In genomic region chr18:713135-713490, GRCh38 we compare ENCODE assay signal across 9 cellular contexts. TPM values are rescaled to one million over a fixed set of nuclear protein-coding genes. Genes with fewer than 3 reads are reported as not detected.
DNase-seq lines count a peak whose midpoint lies in the region; ATAC-seq, FAIRE-seq and TF ChIP-seq lines count a peak whose summit lies in the region.
"Had no signal": no experiment of that assay in that cellular context is flagged by ENCODE, and none has a peak within 500 bp of the region (broad histone marks: within the 10 kb centered on the region; RNA-seq: fewer than 3 reads in every experiment).

No MANE protein-coding gene starts in this region.

- H2AFZ ChIP-seq in keratinocyte (ENCODE audit: control insufficient read depth, low read length) = peak overlapping the region; percentile 89

- intact Hi-C loops in activated CD4-positive, alpha-beta T cell treated with anti-CD3 and anti-CD28 coated beads, Interleukin-2, amount 10 ng/mL, durations not matched to agents 24 days and 14 days (cut with micrococcal nuclease) = loop anchor here (5.0 kb wide), 1 partner anchor 91 kb away; no protein-coding TSS in a partner anchor
- intact Hi-C loops in ascending aorta (cut with DNase I) = loop anchor here (2.0 to 5.0 kb wide), 4 partner anchors 100 to 1944 kb away; partner anchors contain the start of genes SMCHD1, THOC1, USP14 and YES1

- FAIRE-seq in keratinocyte (lab: Jason Lieb, UNC) = no peak
- FAIRE-seq: A204.1 had no signal

- H3K9me3 ChIP-seq in ascending aorta (no peaks in the 10 kb centered on the region), keratinocyte (ENCODE audit: control insufficient read depth, low read depth, low read length) (no peaks in the 10 kb centered on the region), BE2C (no peaks in the 10 kb centered on the region)

- no peaks in the 10 kb centered on the region for H3K27me3 Mint-ChIP-seq in activated CD4-positive, alpha-beta T cell treated with anti-CD3 and anti-CD28 coated beads, Interleukin-2, amount 10 ng/mL, durations not matched to agents 24 days and 14 days
- no peaks in the 10 kb centered on the region for H3K27me3 Mint-ChIP-seq in stimulated activated naive CD8-positive, alpha-beta T cell treated with anti-CD3 and anti-CD28 coated beads, Interleukin-15, amount 100 ng/mL, for 72 hours

- DNase-seq in activated CD4-positive, alpha-beta T cell treated with anti-CD3 and anti-CD28 coated beads, Interleukin-2, amount 10 ng/mL, durations not matched to agents 24 days and 14 days = no peak
- DNase-seq in activated CD4-positive, alpha-beta T cell treated with anti-CD3 and anti-CD28 coated beads, Interleukin-2, amount 50 U/mL, for 4 hours = no peak
- DNase-seq in ascending aorta (ENCODE audit: low spot score in 2 of 2) (no peak), keratinocyte (ENCODE audit: low read depth, low spot score) (no peak), BE2C (no peak), cortex of kidney (lab: John Stamatoyannopoulos, UW) (no peak), NCI-H187 treated with DMSO at 0.1 percent for 48 hours (lab: John Stamatoyannopoulos, UW) (no peak)
- DNase-seq in stimulated activated naive CD8-positive, alpha-beta T cell treated with anti-CD3 and anti-CD28 coated beads, Interleukin-15, amount 100 ng/mL, for 72 hours = no peak

- H3K36me3 Mint-ChIP-seq in activated CD4-positive, alpha-beta T cell treated with anti-CD3 and anti-CD28 coated beads, Interleukin-2, amount 10 ng/mL, durations not matched to agents 24 days and 14 days (ENCODE audit: low read depth) = peaks cover 17% of the 10 kb centered on the region

- peak overlapping the region; percentile 83 for H3K4me2 ChIP-seq in keratinocyte (ENCODE audit: control insufficient read depth, extremely low read depth, insufficient read depth, low read depth, low read length)

- peak overlapping the region; percentile 73 for H3K4me3 Mint-ChIP-seq in activated CD4-positive, alpha-beta T cell treated with anti-CD3 and anti-CD28 coated beads, Interleukin-2, amount 10 ng/mL, durations not matched to agents 24 days and 14 days
- peak overlapping the region; percentile 61 to 62 for H3K4me3 Mint-ChIP-seq in stimulated activated naive CD8-positive, alpha-beta T cell treated with anti-CD3 and anti-CD28 coated beads, Interleukin-15, amount 100 ng/mL, for 72 hours

- H3K9me1 ChIP-seq in keratinocyte (ENCODE audit: control insufficient read depth, extremely low read depth, insufficient read depth, low read length) = no peaks in the 10 kb centered on the region

- no peaks in the 10 kb centered on the region for H3K36me3 ChIP-seq in ascending aorta
- peaks cover 3 to 9% of the 10 kb centered on the region in 2 experiments for H3K36me3 ChIP-seq in keratinocyte (ENCODE audit: control insufficient read depth in 2 of 2, extremely low read depth in 1 of 2, insufficient read depth in 2 of 2, low read length in 2 of 2)
- H3K36me3 ChIP-seq in BE2C = no peaks in the 10 kb centered on the region

- H3K9ac ChIP-seq in keratinocyte (ENCODE audit: control insufficient read depth, extremely low read depth, insufficient read depth, low read length) = peak overlapping the region; percentile 73

- peaks cover 29% of the 10 kb centered on the region for H3K4me1 Mint-ChIP-seq in activated CD4-positive, alpha-beta T cell treated with anti-CD3 and anti-CD28 coated beads, Interleukin-2, amount 10 ng/mL, durations not matched to agents 24 days and 14 days
- peaks cover 70% of the 10 kb centered on the region for H3K4me1 Mint-ChIP-seq in stimulated activated naive CD8-positive, alpha-beta T cell treated with anti-CD3 and anti-CD28 coated beads, Interleukin-15, amount 100 ng/mL, for 72 hours

- H3K27ac Mint-ChIP-seq in activated CD4-positive, alpha-beta T cell treated with anti-CD3 and anti-CD28 coated beads, Interleukin-2, amount 10 ng/mL, durations not matched to agents 24 days and 14 days = no peak overlapping the region
- H3K27ac Mint-ChIP-seq in stimulated activated naive CD8-positive, alpha-beta T cell treated with anti-CD3 and anti-CD28 coated beads, Interleukin-15, amount 100 ng/mL, for 72 hours = peak overlapping the region in 1 of 2 donors; percentile 78

- dilution Hi-C loops in keratinocyte (cut with MboI; ENCODE audit: extremely low pct_ligation_motif_present, low sequenced_read_pairs) = no loop called here

- H3K27me3 ChIP-seq in ascending aorta (no peaks in the 10 kb centered on the region), keratinocyte (ENCODE audit: control insufficient read depth, extremely low read depth, insufficient read depth, low read length) (no peaks in the 10 kb centered on the region), BE2C (no peaks in the 10 kb centered on the region)

- TF ChIP-seq CTCF in ascending aorta (IDR thresholded peaks at IDR 0.05) (no peak), keratinocyte (optimal IDR thresholded peaks at IDR 0.05 in 1 of 3, IDR thresholded peaks at IDR 0.05 in 1 of 3, conservative IDR thresholded peaks at IDR 0.05 in 1 of 3; ENCODE audit: extremely low read depth in 1 of 3, insufficient read depth in 2 of 3, low read length in 3 of 3) (no peak), BE2C (IDR thresholded peaks at IDR 0.05; ENCODE audit: low read depth, low read length) (no peak)

- H3K27ac ChIP-seq in ascending aorta (peak overlapping the region; percentile 74 to 82), keratinocyte (ENCODE audit: control insufficient read depth, insufficient read depth, low read length) (peak overlapping the region; percentile 78)

- no peaks in the 10 kb centered on the region for H4K20me1 ChIP-seq in keratinocyte (ENCODE audit: control insufficient read depth, extremely low read depth, insufficient read depth, low read length)

- peak overlapping the region in 1 of 2 donors; percentile 97 for H3K4me3 ChIP-seq in ascending aorta
- H3K4me3 ChIP-seq in keratinocyte (ENCODE audit: control insufficient read depth in 2 of 3, extremely low read depth in 1 of 3, insufficient read depth in 2 of 3, low read depth in 1 of 3, low read length in 3 of 3) = peak overlapping the region; percentile 44 to 66 (median 65)
- no peak overlapping the region for H3K4me3 ChIP-seq in BE2C (ENCODE audit: low read depth, low read length)

- peaks cover 33% of the 10 kb centered on the region for H3K79me2 ChIP-seq in keratinocyte (ENCODE audit: control insufficient read depth, insufficient read depth, low read length)

- no peaks in the 10 kb centered on the region for H3K4me1 ChIP-seq in ascending aorta
- peaks cover 14% of the 10 kb centered on the region for H3K4me1 ChIP-seq in keratinocyte (ENCODE audit: control insufficient read depth, extremely low read depth, insufficient read depth, low read length)
- no peaks in the 10 kb centered on the region for H3K4me1 ChIP-seq in BE2C

- no peaks in the 10 kb centered on the region for H3K9me3 Mint-ChIP-seq in activated CD4-positive, alpha-beta T cell treated with anti-CD3 and anti-CD28 coated beads, Interleukin-2, amount 10 ng/mL, durations not matched to agents 24 days and 14 days
- H3K9me3 Mint-ChIP-seq in stimulated activated naive CD8-positive, alpha-beta T cell treated with anti-CD3 and anti-CD28 coated beads, Interleukin-15, amount 100 ng/mL, for 72 hours = no peaks in the 10 kb centered on the region

- ATAC-seq in stimulated activated naive CD8-positive, alpha-beta T cell treated with anti-CD3 and anti-CD28 coated beads, Interleukin-15, amount 100 ng/mL, for 72 hours = no peak

RNA-seq across cellular contexts. Expression of gene ENOSF1, which starts 0.7 kb away (rescaled TPM):
- total RNA-seq in activated CD4-positive, alpha-beta T cell treated with anti-CD3 and anti-CD28 coated beads, Interleukin-2, amount 10 ng/mL, durations not matched to agents 24 days and 14 days = 85.2 and 91.8 TPM in 2 replicates
- 178 TPM for total RNA-seq in ascending aorta
- 14.6 to 27.6 TPM (median 19.5 TPM) in 3 replicates for polyA plus RNA-seq in keratinocyte
- polyA plus RNA-seq in keratinocyte (2011; ENCODE audit: low read depth) = 22.2 TPM
- polyA plus RNA-seq in keratinocyte (2011; cell fraction: cytosol; rRNA removed) = 9.3 and 12.7 TPM in 2 replicates
- 58.7 and 63.0 TPM in 2 replicates for polyA plus RNA-seq in keratinocyte (2011; cell fraction: nucleus; rRNA removed)
- polyA plus RNA-seq in keratinocyte (2012; ENCODE audit: low replicate concordance) = 18.6 and 20.5 TPM in 2 replicates
- 18.2 to 35.6 TPM (median 21.3 TPM) in 3 replicates for polyA minus RNA-seq in keratinocyte
- polyA minus RNA-seq in keratinocyte (2011; cell fraction: cytosol; rRNA and poly(A)+ RNA removed) = 16.5 TPM
- 30.4 and 52.5 TPM in 2 replicates for polyA minus RNA-seq in keratinocyte (2011; cell fraction: nucleus; rRNA and poly(A)+ RNA removed)
- polyA plus RNA-seq in BE2C (2012; ENCODE audit: insufficient read depth, insufficient read length, low read depth) = 11.2 TPM

RNA-seq across cellular contexts. Expression of gene TYMS, which starts 55.7 kb away (rescaled TPM):
- total RNA-seq in activated CD4-positive, alpha-beta T cell treated with anti-CD3 and anti-CD28 coated beads, Interleukin-2, amount 10 ng/mL, durations not matched to agents 24 days and 14 days = 269 and 276 TPM in 2 replicates
- 0.53 TPM for total RNA-seq in ascending aorta
- 15.0 to 68.4 TPM (median 39.9 TPM) in 3 replicates for polyA plus RNA-seq in keratinocyte
- 4.3 TPM for polyA plus RNA-seq in keratinocyte (2011; ENCODE audit: low read depth)
- 22.6 and 26.3 TPM in 2 replicates for polyA plus RNA-seq in keratinocyte (2011; cell fraction: cytosol; rRNA removed)
- polyA plus RNA-seq in keratinocyte (2011; cell fraction: nucleus; rRNA removed) = 17.1 and 17.9 TPM in 2 replicates
- 15.0 and 49.1 TPM in 2 replicates for polyA plus RNA-seq in keratinocyte (2012; ENCODE audit: low replicate concordance)
- 18.3 to 80.4 TPM (median 70.4 TPM) in 3 replicates for polyA minus RNA-seq in keratinocyte
- polyA minus RNA-seq in keratinocyte (2011; cell fraction: cytosol; rRNA and poly(A)+ RNA removed) = 21.7 TPM
- polyA minus RNA-seq in keratinocyte (2011; cell fraction: nucleus; rRNA and poly(A)+ RNA removed) = 5.7 and 7.7 TPM in 2 replicates
- 14.8 TPM for polyA plus RNA-seq in BE2C (2012; ENCODE audit: insufficient read depth, insufficient read length, low read depth)

Comparison
In these comparisons a context has a peak if more than half of its experiments do, and no peak if none do; other contexts are left out.
1. RNA of gene TYMS, which starts 55.7 kb away (total RNA-seq): 269 to 276 TPM in activated CD4-positive, alpha-beta T cell treated with anti-CD3 and anti-CD28 coated beads, Interleukin-2, amount 10 ng/mL, durations not matched to agents 24 days and 14 days; 0.53 TPM in ascending aorta (single experiment); every median in the first group is over 100 times any median in the second.